ENCODE assay signal across 25 cellular contexts in genomic region chr16:27824006-27824405, GRCh38.
"Had no signal": no experiment of that assay in that cellular context is flagged by ENCODE, and none has a peak within 500 bp of the region (broad histone marks: within the 10 kb centered on the region; RNA-seq: fewer than 3 reads in every experiment).

No MANE protein-coding gene starts in this region.

- H3K4me3 Mint-ChIP-seq: memory B cell; mesothelial cell of epicardium; naive thymus-derived CD4-positive, alpha-beta T cell; nephron; neural progenitor cell; stimulated activated naive CD8-positive, alpha-beta T cell treated with anti-CD3 and anti-CD28 coated beads, Interleukin-15, amount 100 ng/mL, for 72 hours had no signal

- H3K36me3 ChIP-seq: gastrocnemius medialis, neural progenitor cell, thyroid gland had no signal

- H3K4me1 Mint-ChIP-seq: neural progenitor cell; stimulated activated naive CD8-positive, alpha-beta T cell treated with anti-CD3 and anti-CD28 coated beads, Interleukin-15, amount 100 ng/mL, for 72 hours had no signal

- H3K4me1 ChIP-seq: gastrocnemius medialis, neural progenitor cell, psoas muscle had no signal

- H3K27ac Mint-ChIP-seq: memory B cell; mesothelial cell of epicardium; naive thymus-derived CD4-positive, alpha-beta T cell; nephron; neural progenitor cell had no signal

- H3K27me3 ChIP-seq: dorsolateral prefrontal cortex, gastrocnemius medialis, neural progenitor cell, thyroid gland had no signal

- ATAC-seq: esophagus mucosa; gastrocnemius medialis; left lobe of liver; naive thymus-derived CD4-positive, alpha-beta T cell; psoas muscle; right cardiac atrium; stimulated activated naive CD8-positive, alpha-beta T cell treated with anti-CD3 and anti-CD28 coated beads, Interleukin-15, amount 100 ng/mL, for 72 hours had no signal

- H3K9me3 ChIP-seq: gastrocnemius medialis, psoas muscle, thyroid gland had no signal

- H3K27ac ChIP-seq: epithelial cell of prostate, gastrocnemius medialis, neural progenitor cell, psoas muscle, thyroid gland had no signal

- H3K9me3 Mint-ChIP-seq: neural progenitor cell had no signal

- DNase-seq: effector CD4-positive, alpha-beta T cell; foreskin fibroblast; gastrocnemius medialis; kidney; naive thymus-derived CD4-positive, alpha-beta T cell; nucleus accumbens; psoas muscle; right cardiac atrium; small intestine; stimulated activated CD4-positive, alpha-beta T cell treated with anti-CD3 and anti-CD28 coated beads, Interleukin-12 subunit alpha, Interleukin-12 subunit beta, amount 100 ng/mL, for 4 hours; stimulated activated CD4-positive, alpha-beta T cell treated with anti-CD3 and anti-CD28 coated beads, Interleukin-1b, Interleukin-23, amount 100 ng/mL, for 48 hours; stimulated activated CD4-positive, alpha-beta T cell treated with anti-CD3 and anti-CD28 coated beads, Interleukin-4, amount 100 ng/mL, for 1 hour; stimulated activated CD8-positive, alpha-beta memory T cell treated with anti-CD3 and anti-CD28 coated beads, Interleukin-4, amount 100 ng/mL, for 48 hours; stimulated activated naive CD4-positive, alpha-beta T cell; stimulated activated naive CD8-positive, alpha-beta T cell treated with anti-CD3 and anti-CD28 coated beads, Interleukin-15, amount 100 ng/mL, for 72 hours; thyroid gland had no signal

- H3K27me3 Mint-ChIP-seq: stimulated activated naive CD8-positive, alpha-beta T cell treated with anti-CD3 and anti-CD28 coated beads, Interleukin-15, amount 100 ng/mL, for 72 hours had no signal

- H3K36me3 Mint-ChIP-seq: memory B cell; mesothelial cell of epicardium; naive thymus-derived CD4-positive, alpha-beta T cell; neural progenitor cell had no signal

- H3K4me3 ChIP-seq: dorsolateral prefrontal cortex, gastrocnemius medialis, lung, neural progenitor cell, psoas muscle, thyroid gland had no signal
